Comparison of ENCODE assay signal across 21 cellular contexts in genomic region chr9:37287317-37287716, GRCh38.
DNase-seq lines count a peak whose midpoint lies in the region; TF ChIP-seq lines count a peak whose summit lies in the region.
"Had no signal": no experiment of that assay in that cellular context is flagged by ENCODE, and none has a peak within 500 bp of the region (broad histone marks: within the 10 kb centered on the region; RNA-seq: fewer than 3 reads in every experiment).

No MANE protein-coding gene starts in this region.

- intact Hi-C loops in activated naive CD4-positive, alpha-beta T cell treated with anti-CD3 and anti-CD28 coated beads for 36 hours (cut with micrococcal nuclease) = no loop called here
- intact Hi-C loops in testis (cut with DNase I; ENCODE audit: low total_unique reads) = no loop called here

- no peak for DNase-seq in activated naive CD4-positive, alpha-beta T cell treated with anti-CD3 and anti-CD28 coated beads for 36 hours
- DNase-seq in activated naive CD4-positive, alpha-beta T cell treated with anti-CD3 and anti-CD28 coated beads, Interleukin-2, amount 10 ng/mL, durations not matched to agents 7 days and 5 days = no peak
- no peak for DNase-seq in activated naive CD8-positive, alpha-beta T cell treated with anti-CD3 and anti-CD28 coated beads for 36 hours
- DNase-seq in osteocyte (ENCODE audit: extremely low spot score, unreplicated experiment) (no peak), testis (no peak), foreskin melanocyte (no peak), DMS79 (lab: John Stamatoyannopoulos, UW) (no peak)
- DNase-seq: 8988T; AML-193; CD4-positive, CD25-positive, alpha-beta regulatory T cell; GM23248; NCI-H1417; NCI-H187; NCI-H446; NCI-H526; SHP77 treated with DMSO at 0.1 percent for 48 hours had no signal

- no peaks in the 10 kb centered on the region for H3K36me3 ChIP-seq in testis (ENCODE audit: low read depth, missing control alignments)
- H3K36me3 ChIP-seq: HAP-1 had no signal

- peaks cover 13% of the 10 kb centered on the region for H3K36me3 Mint-ChIP-seq in activated naive CD4-positive, alpha-beta T cell treated with anti-CD3 and anti-CD28 coated beads for 36 hours (ENCODE audit: low read depth)
- H3K36me3 Mint-ChIP-seq in activated naive CD4-positive, alpha-beta T cell treated with anti-CD3 and anti-CD28 coated beads, Interleukin-2, amount 10 ng/mL, durations not matched to agents 7 days and 5 days = peaks cover 21% of the 10 kb centered on the region
- H3K36me3 Mint-ChIP-seq in IgD-negative memory B cell = peaks cover 4% of the 10 kb centered on the region
- peaks cover 32% of the 10 kb centered on the region for H3K36me3 Mint-ChIP-seq in activated naive CD8-positive, alpha-beta T cell treated with anti-CD3 and anti-CD28 coated beads for 36 hours
- H3K36me3 Mint-ChIP-seq in osteocyte (ENCODE audit: unreplicated experiment) = peaks cover 4% of the 10 kb centered on the region

- H3K4me1 ChIP-seq in testis = no peaks in the 10 kb centered on the region

- CTCF ChIA-PET in activated naive CD4-positive, alpha-beta T cell treated with anti-CD3 and anti-CD28 coated beads for 36 hours (lab: Charles Lee) = interaction anchor here (0.8 kb wide), 1 partner anchor 9 kb away, joined by 3 read pairs; no protein-coding TSS in a partner anchor
- CTCF ChIA-PET in activated naive CD4-positive, alpha-beta T cell treated with anti-CD3 and anti-CD28 coated beads, Interleukin-2, amount 10 ng/mL, durations not matched to agents 7 days and 5 days (lab: Charles Lee) = no interaction called here

- no peak overlapping the region for H3K27ac ChIP-seq in testis
- H3K27ac ChIP-seq: GM23248, KMS-11, RWPE1, SK-N-MC had no signal

- WGBS in testis, 2 donors = 79 to 80% methylated on average over 4 of the region's 4 CpGs

- TF ChIP-seq CTCF in osteocyte (IDR thresholded peaks at IDR 0.05) (no peak), testis (IDR thresholded peaks at IDR 0.05) (no peak)

- H3K4me3 Mint-ChIP-seq in activated naive CD4-positive, alpha-beta T cell treated with anti-CD3 and anti-CD28 coated beads for 36 hours = no peak overlapping the region
- no peak overlapping the region for H3K4me3 Mint-ChIP-seq in activated naive CD4-positive, alpha-beta T cell treated with anti-CD3 and anti-CD28 coated beads, Interleukin-2, amount 10 ng/mL, durations not matched to agents 7 days and 5 days
- peak overlapping the region in 2 of 4 donors; percentile 73 to 76 for H3K4me3 Mint-ChIP-seq in IgD-negative memory B cell
- no peak overlapping the region for H3K4me3 Mint-ChIP-seq in activated naive CD8-positive, alpha-beta T cell treated with anti-CD3 and anti-CD28 coated beads for 36 hours
- H3K4me3 Mint-ChIP-seq in osteocyte (ENCODE audit: unreplicated experiment) = no peak overlapping the region
- H3K4me3 Mint-ChIP-seq: CD4-positive, CD25-positive, alpha-beta regulatory T cell had no signal

- H3K9me3 ChIP-seq in testis = no peaks in the 10 kb centered on the region
- H3K9me3 ChIP-seq: HAP-1 had no signal

- H3K27me3 Mint-ChIP-seq in activated naive CD4-positive, alpha-beta T cell treated with anti-CD3 and anti-CD28 coated beads for 36 hours (ENCODE audit: low read depth) = no peaks in the 10 kb centered on the region
- H3K27me3 Mint-ChIP-seq in activated naive CD4-positive, alpha-beta T cell treated with anti-CD3 and anti-CD28 coated beads, Interleukin-2, amount 10 ng/mL, durations not matched to agents 7 days and 5 days = no peaks in the 10 kb centered on the region
- no peaks in the 10 kb centered on the region for H3K27me3 Mint-ChIP-seq in IgD-negative memory B cell
- H3K27me3 Mint-ChIP-seq in activated naive CD8-positive, alpha-beta T cell treated with anti-CD3 and anti-CD28 coated beads for 36 hours = no peaks in the 10 kb centered on the region
- no peaks in the 10 kb centered on the region for H3K27me3 Mint-ChIP-seq in osteocyte (ENCODE audit: unreplicated experiment)
- H3K27me3 Mint-ChIP-seq: CD4-positive, CD25-positive, alpha-beta regulatory T cell had no signal

- H3K27me3 ChIP-seq in testis = no peaks in the 10 kb centered on the region

- peaks cover 64% of the 10 kb centered on the region for H3K4me1 Mint-ChIP-seq in activated naive CD4-positive, alpha-beta T cell treated with anti-CD3 and anti-CD28 coated beads for 36 hours (ENCODE audit: low read depth)
- H3K4me1 Mint-ChIP-seq in activated naive CD4-positive, alpha-beta T cell treated with anti-CD3 and anti-CD28 coated beads, Interleukin-2, amount 10 ng/mL, durations not matched to agents 7 days and 5 days = peaks cover 24% of the 10 kb centered on the region
- peaks cover 49 to 57% (median 52%) of the 10 kb centered on the region in 3 donors for H3K4me1 Mint-ChIP-seq in IgD-negative memory B cell
- H3K4me1 Mint-ChIP-seq in activated naive CD8-positive, alpha-beta T cell treated with anti-CD3 and anti-CD28 coated beads for 36 hours = peaks cover 61% of the 10 kb centered on the region
- peaks cover 53% of the 10 kb centered on the region for H3K4me1 Mint-ChIP-seq in osteocyte (ENCODE audit: unreplicated experiment)

- H3K27ac Mint-ChIP-seq in activated naive CD4-positive, alpha-beta T cell treated with anti-CD3 and anti-CD28 coated beads for 36 hours = peak overlapping the region; percentile 74
- no peak overlapping the region for H3K27ac Mint-ChIP-seq in activated naive CD4-positive, alpha-beta T cell treated with anti-CD3 and anti-CD28 coated beads, Interleukin-2, amount 10 ng/mL, durations not matched to agents 7 days and 5 days
- peak overlapping the region in 2 of 3 donors; percentile 59 to 82 for H3K27ac Mint-ChIP-seq in IgD-negative memory B cell
- H3K27ac Mint-ChIP-seq in activated naive CD8-positive, alpha-beta T cell treated with anti-CD3 and anti-CD28 coated beads for 36 hours = peak overlapping the region; percentile 70
- peak overlapping the region; percentile 38 for H3K27ac Mint-ChIP-seq in osteocyte (ENCODE audit: unreplicated experiment)
- H3K27ac Mint-ChIP-seq: CD4-positive, CD25-positive, alpha-beta regulatory T cell had no signal

- TF ChIP-seq POLR2A in testis (IDR thresholded peaks at IDR 0.05) = no peak

- H3K4me3 ChIP-seq in testis = no peak overlapping the region
- H3K4me3 ChIP-seq: GM23248, HAP-1, SK-N-MC had no signal

- H3K9me3 Mint-ChIP-seq in activated naive CD4-positive, alpha-beta T cell treated with anti-CD3 and anti-CD28 coated beads for 36 hours = peaks cover 2% of the 10 kb centered on the region
- H3K9me3 Mint-ChIP-seq in activated naive CD4-positive, alpha-beta T cell treated with anti-CD3 and anti-CD28 coated beads, Interleukin-2, amount 10 ng/mL, durations not matched to agents 7 days and 5 days = peaks cover 2% of the 10 kb centered on the region
- H3K9me3 Mint-ChIP-seq in IgD-negative memory B cell (no peaks in the 10 kb centered on the region), osteocyte (ENCODE audit: unreplicated experiment) (peaks cover 4% of the 10 kb centered on the region)
- H3K9me3 Mint-ChIP-seq in activated naive CD8-positive, alpha-beta T cell treated with anti-CD3 and anti-CD28 coated beads for 36 hours = peaks cover 13% of the 10 kb centered on the region
